ENCODE assay signal across 30 cellular contexts in genomic region chr6:106694343-106694742, GRCh38.
DNase-seq lines count a peak whose midpoint lies in the region; ATAC-seq, FAIRE-seq and TF ChIP-seq lines count a peak whose summit lies in the region.
"Had no signal": no experiment of that assay in that cellular context is flagged by ENCODE, and none has a peak within 500 bp of the region (broad histone marks: within the 10 kb centered on the region; RNA-seq: fewer than 3 reads in every experiment).

No MANE protein-coding gene starts in this region.

- H3K79me2 ChIP-seq in HepG2 (ENCODE audit: insufficient read depth, low read length) (no peaks in the 10 kb centered on the region), H1 (ENCODE audit: control insufficient read depth in 1 of 2, insufficient read depth in 2 of 2, low read length in 2 of 2) (no peaks in the 10 kb centered on the region)

- no peak overlapping the region for H2AFZ ChIP-seq in HepG2 (ENCODE audit: low read length)
- no peak overlapping the region for H2AFZ ChIP-seq in H1 (ENCODE audit: low read length)

- H4K5ac ChIP-seq in H1 (ENCODE audit: insufficient read length, low read depth, low read length) = no peak overlapping the region

- FAIRE-seq in HepG2 (lab: Jason Lieb, UNC) (no peak), H1 (lab: Jason Lieb, UNC) (no peak)
- FAIRE-seq: astrocyte, frontal cortex, GM19239, K562 had no signal

- TF ChIP-seq RAD21 in HepG2 (CRISPR knock-in tag; IDR thresholded peaks at IDR 0.05) = no peak
- TF ChIP-seq RAD21 in H1 (IDR thresholded peaks at IDR 0.05 in 1 of 2, conservative IDR thresholded peaks at IDR 0.05 in 1 of 2; ENCODE audit: low read depth in 2 of 2, low read length in 2 of 2) = no peak

- H3K36me3 ChIP-seq in HepG2 (replicated peaks in 1 of 2; ENCODE audit: control insufficient read depth in 1 of 2, insufficient read depth in 2 of 2, low read length in 2 of 2) (no peaks in the 10 kb centered on the region), right lobe of liver (no peaks in the 10 kb centered on the region), H1 (ENCODE audit: control insufficient read depth in 2 of 4, insufficient read depth in 4 of 4, low read length in 3 of 4) (no peaks in the 10 kb centered on the region), mucosa of stomach (ENCODE audit: control insufficient read depth, insufficient read depth, low read length) (no peaks in the 10 kb centered on the region), right atrium auricular region (no peaks in the 10 kb centered on the region)
- H3K36me3 ChIP-seq: esophagus squamous epithelium, left lung had no signal

- H3K4me2 ChIP-seq in HepG2 (ENCODE audit: low read depth, low read length) (no peak overlapping the region), H1 (ENCODE audit: insufficient read depth in 1 of 2, low read depth in 2 of 2, low read length in 2 of 2) (no peak overlapping the region)

- no peaks in the 10 kb centered on the region for H4K20me1 ChIP-seq in HepG2 (ENCODE audit: insufficient read depth, low read length)
- no peaks in the 10 kb centered on the region for H4K20me1 ChIP-seq in H1 (replicated peaks in 1 of 2; ENCODE audit: control insufficient read depth in 1 of 2, insufficient read depth in 2 of 2, low read length in 2 of 2)

- H4K91ac ChIP-seq in H1 (replicated peaks; ENCODE audit: insufficient read length, low read length) = peak overlapping the region; percentile 54

- TF ChIP-seq CTCF in HepG2 (CRISPR knock-in tag; IDR thresholded peaks at IDR 0.05) (no peak), right lobe of liver (IDR thresholded peaks at IDR 0.05) (no peak), H1 (IDR thresholded peaks at IDR 0.05; ENCODE audit: control extremely low read depth in 1 of 3, insufficient read depth in 1 of 3, low read depth in 1 of 3, low read length in 3 of 3) (no peak), right atrium auricular region (IDR thresholded peaks at IDR 0.05) (no peak)

- POLR2A ChIA-PET in HepG2 (lab: Yijun Ruan, JAX) = no interaction called here
- POLR2A ChIA-PET in H1 (lab: Charles Lee; ENCODE audit: partially characterized antibody) = interaction anchor here (0.5 to 1.4 kb wide), 3 partner anchors 54 to 276 kb away, joined by 3 read pairs; no protein-coding TSS in a partner anchor

- peak overlapping the region; percentile 45 for H2AK5ac ChIP-seq in H1 (ENCODE audit: low read depth, low read length)

- no peak overlapping the region for H3K23ac ChIP-seq in H1 (ENCODE audit: insufficient read length)

- no peak overlapping the region for H4K8ac ChIP-seq in H1 (ENCODE audit: extremely low read depth, insufficient read depth, low read length)

- peak overlapping the region; percentile 62; the same call in 1 of the 2 replicates for H2BK5ac ChIP-seq in H1 (ENCODE audit: low read depth, low read length)

- BruUV-seq in HepG2 (replicated peaks; lab: Mats Ljungman, UMichigan) = no TSS peak

- no peak overlapping the region for H3K4ac ChIP-seq in H1 (replicated peaks; ENCODE audit: insufficient read length, low read depth, low read length)

- H3K79me1 ChIP-seq in H1 (ENCODE audit: low read depth, low read length) = no peaks in the 10 kb centered on the region

- ATAC-seq in HepG2 = no peak
- no peak for ATAC-seq in right lobe of liver
- no peak for ATAC-seq in HG03521 (IDR thresholded peaks at IDR 0.05; ENCODE audit: unreplicated experiment)
- ATAC-seq: activated CD8-positive, alpha-beta T cell treated with anti-CD3 and anti-CD28 coated beads for 36 hours; K562; left lung; natural killer cell had no signal

- no peak for DNase-seq in HepG2 (ENCODE audit: low spot score)
- DNase-seq in right lobe of liver = no peak
- DNase-seq in H1 (ENCODE audit: low read depth in 1 of 2, low spot score in 2 of 2) = no peak
- no peak for DNase-seq in right atrium auricular region (ENCODE audit: low spot score)
- DNase-seq in iPS-NIHi11 (ENCODE audit: low spot score) = no peak
- no peak for DNase-seq in stimulated activated CD4-positive, alpha-beta T cell treated with anti-CD3 and anti-CD28 coated beads, Interleukin-12 subunit alpha, Interleukin-12 subunit beta, amount 100 ng/mL, for 4 hours
- DNase-seq: 8988T; activated CD8-positive, alpha-beta T cell treated with anti-CD3 and anti-CD28 coated beads for 36 hours; activated effector memory CD4-positive, alpha-beta T cell treated with Interleukin-2 at 50 U/mL for 16 hours; activated naive CD8-positive, alpha-beta T cell treated with anti-CD3 and anti-CD28 coated beads, Interleukin-2, amount 10 ng/mL, durations not matched to agents 7 days and 5 days; CD8-positive, alpha-beta memory T cell; cortex of kidney; esophagus squamous epithelium; H7; left lung; natural killer cell; NCI-H1417 treated with DMSO at 0.1 percent for 48 hours; NCI-H2081 treated with DMSO at 0.1 percent for 48 hours; NCI-H510A; OCI-M1; stimulated activated CD4-positive, alpha-beta T cell treated with anti-CD3 and anti-CD28 coated beads, Interleukin-1b, Interleukin-23, amount 100 ng/mL, for 48 hours; substantia nigra had no signal

- H3K4me3 ChIP-seq in HepG2 (replicated peaks in 1 of 3; ENCODE audit: insufficient read depth in 1 of 3, low read depth in 2 of 3, low read length in 3 of 3) (no peak overlapping the region), right lobe of liver (no peak overlapping the region), H1 (ENCODE audit: extremely low read depth in 1 of 4, insufficient read depth in 2 of 4, low read depth in 3 of 4, low read length in 4 of 4) (no peak overlapping the region), mucosa of stomach (ENCODE audit: low read length) (no peak overlapping the region), right atrium auricular region (no peak overlapping the region)
- H3K4me3 ChIP-seq: esophagus squamous epithelium, K562, left lung, SK-N-MC, skin epidermis had no signal

- H3K27me3 ChIP-seq in HepG2 (ENCODE audit: control insufficient read depth in 1 of 2, insufficient read depth in 2 of 2, low read length in 2 of 2) = no peaks in the 10 kb centered on the region
- H3K27me3 ChIP-seq in right lobe of liver = no peaks in the 10 kb centered on the region
- no peaks in the 10 kb centered on the region for H3K27me3 ChIP-seq in H1 (replicated peaks in 1 of 4; ENCODE audit: control insufficient read depth in 3 of 4, extremely low read depth in 1 of 4, insufficient read depth in 3 of 4, low read length in 3 of 4)
- no peaks in the 10 kb centered on the region for H3K27me3 ChIP-seq in mucosa of stomach (ENCODE audit: control insufficient read depth, insufficient read depth, low read length)
- H3K27me3 ChIP-seq in right atrium auricular region = no peaks in the 10 kb centered on the region
- H3K27me3 ChIP-seq: esophagus squamous epithelium, left lung had no signal

- CTCF ChIA-PET in HepG2 (lab: Yijun Ruan, JAX; ENCODE audit: low intra/inter-chr PET ratio, low total read pairs) = no interaction called here
- CTCF ChIA-PET in H1 (lab: Charles Lee; ENCODE audit: partially characterized antibody) = interaction anchor here (0.8 to 2.1 kb wide), 7 partner anchors 51 to 1172 kb away, joined by 3 to 10 read pairs (median 3); no protein-coding TSS in a partner anchor

- peak overlapping the region; percentile 7 for H2BK120ac ChIP-seq in H1 (replicated peaks; ENCODE audit: low read depth, low read length)

- no peak overlapping the region for H3K56ac ChIP-seq in H1 (replicated peaks; ENCODE audit: insufficient read length, low read depth, low read length)

- H3K9me3 ChIP-seq in HepG2 (ENCODE audit: low read length) = no peaks in the 10 kb centered on the region
- no peaks in the 10 kb centered on the region for H3K9me3 ChIP-seq in right lobe of liver
- H3K9me3 ChIP-seq in H1 (ENCODE audit: insufficient read depth in 2 of 2, low read depth in 1 of 2, low read length in 1 of 2) = no peaks in the 10 kb centered on the region
- H3K9me3 ChIP-seq in mucosa of stomach (ENCODE audit: control insufficient read depth, low read length) = no peaks in the 10 kb centered on the region
- no peaks in the 10 kb centered on the region for H3K9me3 ChIP-seq in right atrium auricular region
- H3K9me3 ChIP-seq: esophagus squamous epithelium, left lung had no signal

- in situ Hi-C loops in HepG2 (cut with HindIII; ENCODE audit: extremely low pct_ligation_motif_present, low pct_unique_long_range_greater_than_20kb) = no loop called here

- no peak for TF ChIP-seq POLR2A in HepG2 (IDR thresholded peaks at IDR 0.05; ENCODE audit: insufficient read depth in 1 of 2, low read depth in 2 of 2, low read length in 2 of 2)
- no peak for TF ChIP-seq POLR2A in right lobe of liver (IDR thresholded peaks at IDR 0.05)
- no peak for TF ChIP-seq POLR2A in H1 (IDR thresholded peaks at IDR 0.05; ENCODE audit: control extremely low read depth in 1 of 2, low read depth in 2 of 2, low read length in 2 of 2)

- H3K4me1 ChIP-seq in HepG2 (ENCODE audit: insufficient read depth, low read length) (no peaks in the 10 kb centered on the region), right lobe of liver (peaks cover 0 to 17% (median 7%) of the 10 kb centered on the region in 4 donors), H1 (replicated peaks in 1 of 4; ENCODE audit: control insufficient read depth in 3 of 4, insufficient read depth in 4 of 4, low read length in 3 of 4) (peaks cover 5 to 17% (median 10%) of the 10 kb centered on the region in 4 experiments; a peak in 6 of 7 replicates), mucosa of stomach (ENCODE audit: control insufficient read depth, insufficient read depth, low read length) (peaks cover 38% of the 10 kb centered on the region), right atrium auricular region (no peaks in the 10 kb centered on the region)
- H3K4me1 ChIP-seq: left lung had no signal

- TF ChIP-seq EP300 in HepG2 (IDR thresholded peaks at IDR 0.05; ENCODE audit: low read depth in 2 of 2, low read length in 2 of 2) (no peak), HepG2 (CRISPR knock-in tag; IDR thresholded peaks at IDR 0.05; ENCODE audit: borderline replicate concordance) (no peak), H1 (IDR thresholded peaks at IDR 0.05; ENCODE audit: borderline replicate concordance in 1 of 2, low read depth in 2 of 2, low read length in 2 of 2) (no peak)

- no peaks in the 10 kb centered on the region for H3K23me2 ChIP-seq in H1 (ENCODE audit: low read depth, low read length)

- H2BK20ac ChIP-seq in H1 (ENCODE audit: low read length) = peak overlapping the region; percentile 98

- WGBS in HepG2 (ENCODE audit: low lambda C conversion rate) = 67% methylated on average over 6 of the region's 8 CpGs
- WGBS in right lobe of liver (ENCODE audit: insufficient coverage, low coverage, low lambda C conversion rate, missing lambda C conversion rate) = 40% methylated on average over 2 of the region's 8 CpGs
- 77% methylated on average over 8 of the region's 8 CpGs; no CpG with 5 or more reads in 1 of the 2 experiments for WGBS in H1 (ENCODE audit: extremely low coverage in 1 of 2, insufficient coverage in 1 of 2, insufficient read length in 1 of 2, insufficient replicate concordance in 2 of 2, low coverage in 1 of 2, low lambda C conversion rate in 2 of 2, missing lambda C conversion rate in 1 of 2), 2 experiments

- no peak overlapping the region for H3K9ac ChIP-seq in HepG2 (ENCODE audit: insufficient read depth, low read depth, low read length)
- no peak overlapping the region for H3K9ac ChIP-seq in H1 (replicated peaks in 1 of 4; ENCODE audit: extremely low read depth in 1 of 4, low read depth in 3 of 4, low read length in 3 of 4)
- peak overlapping the region; percentile 9 for H3K9ac ChIP-seq in mucosa of stomach (ENCODE audit: low read length)

- H2BK15ac ChIP-seq in H1 (ENCODE audit: low read length) = peak overlapping the region; percentile 5; the same call in 1 of the 2 replicates

- H3K27ac ChIP-seq in HepG2 (ENCODE audit: extremely low read length, insufficient read depth, low read length) = no peak overlapping the region
- H3K27ac ChIP-seq in right lobe of liver = no peak overlapping the region
- H3K27ac ChIP-seq in H1 (ENCODE audit: low read depth, low read length) = no peak overlapping the region
- H3K27ac ChIP-seq in right atrium auricular region = no peak overlapping the region
- H3K27ac ChIP-seq: left lung, SK-N-MC, skin epidermis had no signal

- H2BK12ac ChIP-seq in H1 (ENCODE audit: low read depth, low read length) = peak overlapping the region; percentile 86

- peak overlapping the region; percentile 60; the same call in 1 of the 2 replicates for H3K18ac ChIP-seq in H1 (ENCODE audit: extremely low read depth, low read length)

- no peak overlapping the region for H3K14ac ChIP-seq in H1 (ENCODE audit: insufficient read length)

- intact Hi-C loops in HepG2 (cut with micrococcal nuclease; ENCODE audit: unreplicated experiment) (no loop called here), right lobe of liver (cut with DNase I) (no loop called here)
